Comparison of ENCODE assay signal across 2 cellular contexts in the genomic region with DNA sequence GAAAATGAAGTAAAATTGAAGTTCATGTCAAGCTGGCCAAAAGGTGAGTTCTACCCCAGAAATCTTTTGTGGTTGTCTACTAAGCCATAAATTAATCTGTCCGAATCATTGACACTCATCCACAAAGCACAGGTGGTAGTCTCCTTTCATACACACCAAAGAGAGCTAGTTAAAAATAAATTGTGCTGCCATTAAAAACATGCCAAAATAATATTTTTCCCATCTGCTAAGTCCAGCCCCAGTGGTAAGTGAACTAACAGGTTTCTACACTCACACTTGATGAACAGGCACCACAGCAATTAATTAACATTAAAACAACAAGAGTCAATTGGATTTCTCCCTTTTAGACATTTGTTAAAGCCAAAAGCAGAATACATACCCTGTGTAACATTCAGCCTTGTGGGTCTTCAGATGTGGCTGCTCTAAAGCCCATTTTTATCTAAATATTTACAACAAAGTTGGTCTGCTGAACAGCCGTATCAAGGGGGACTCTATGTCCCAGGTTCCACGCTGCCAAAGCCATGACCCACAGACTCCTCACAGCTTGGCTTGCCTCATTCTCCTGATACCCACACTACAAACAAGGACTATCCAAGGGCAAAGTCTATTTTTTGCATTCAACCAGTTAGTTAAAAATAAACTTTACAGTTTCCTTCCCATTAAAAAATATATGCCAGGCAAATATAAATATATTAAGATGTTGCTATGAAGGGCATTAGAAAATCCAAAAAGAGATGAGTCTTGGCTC.
TF ChIP-seq lines count a peak whose summit lies in the region.

No MANE protein-coding gene starts in this region.

TF ChIP-seq in liver, 16 proteins besides CTCF, POLR2A, EP300 and RAD21 (continued from another document):
- TF ChIP-seq, protein P1, sequence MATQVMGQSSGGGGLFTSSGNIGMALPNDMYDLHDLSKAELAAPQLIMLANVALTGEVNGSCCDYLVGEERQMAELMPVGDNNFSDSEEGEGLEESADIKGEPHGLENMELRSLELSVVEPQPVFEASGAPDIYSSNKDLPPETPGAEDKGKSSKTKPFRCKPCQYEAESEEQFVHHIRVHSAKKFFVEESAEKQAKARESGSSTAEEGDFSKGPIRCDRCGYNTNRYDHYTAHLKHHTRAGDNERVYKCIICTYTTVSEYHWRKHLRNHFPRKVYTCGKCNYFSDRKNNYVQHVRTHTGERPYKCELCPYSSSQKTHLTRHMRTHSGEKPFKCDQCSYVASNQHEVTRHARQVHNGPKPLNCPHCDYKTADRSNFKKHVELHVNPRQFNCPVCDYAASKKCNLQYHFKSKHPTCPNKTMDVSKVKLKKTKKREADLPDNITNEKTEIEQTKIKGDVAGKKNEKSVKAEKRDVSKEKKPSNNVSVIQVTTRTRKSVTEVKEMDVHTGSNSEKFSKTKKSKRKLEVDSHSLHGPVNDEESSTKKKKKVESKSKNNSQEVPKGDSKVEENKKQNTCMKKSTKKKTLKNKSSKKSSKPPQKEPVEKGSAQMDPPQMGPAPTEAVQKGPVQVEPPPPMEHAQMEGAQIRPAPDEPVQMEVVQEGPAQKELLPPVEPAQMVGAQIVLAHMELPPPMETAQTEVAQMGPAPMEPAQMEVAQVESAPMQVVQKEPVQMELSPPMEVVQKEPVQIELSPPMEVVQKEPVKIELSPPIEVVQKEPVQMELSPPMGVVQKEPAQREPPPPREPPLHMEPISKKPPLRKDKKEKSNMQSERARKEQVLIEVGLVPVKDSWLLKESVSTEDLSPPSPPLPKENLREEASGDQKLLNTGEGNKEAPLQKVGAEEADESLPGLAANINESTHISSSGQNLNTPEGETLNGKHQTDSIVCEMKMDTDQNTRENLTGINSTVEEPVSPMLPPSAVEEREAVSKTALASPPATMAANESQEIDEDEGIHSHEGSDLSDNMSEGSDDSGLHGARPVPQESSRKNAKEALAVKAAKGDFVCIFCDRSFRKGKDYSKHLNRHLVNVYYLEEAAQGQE (IDR thresholded peaks at IDR 0.05), result peak; percentile 70
- TF ChIP-seq FOXA1 (IDR thresholded peaks at IDR 0.05), result peak; percentile 19
- no peak for TF ChIP-seq NR2F2 (IDR thresholded peaks at IDR 0.05)
- TF ChIP-seq JUND (IDR thresholded peaks at IDR 0.05), result peak; percentile 48 to 64
- peak; percentile 81 for TF ChIP-seq TAF1 (conservative IDR thresholded peaks at IDR 0.05)
- peak in 1 of 2 donors; percentile 17 for TF ChIP-seq EGR1 (IDR thresholded peaks at IDR 0.05; ENCODE audit: low read depth in 2 of 2)
- peak; percentile 54 to 70 for TF ChIP-seq RXRA (IDR thresholded peaks at IDR 0.05)
- TF ChIP-seq YY1 (IDR thresholded peaks at IDR 0.05), result peak; percentile 82
- peak; percentile 86 for TF ChIP-seq HNF4G (IDR thresholded peaks at IDR 0.05)
- TF ChIP-seq, protein P2, sequence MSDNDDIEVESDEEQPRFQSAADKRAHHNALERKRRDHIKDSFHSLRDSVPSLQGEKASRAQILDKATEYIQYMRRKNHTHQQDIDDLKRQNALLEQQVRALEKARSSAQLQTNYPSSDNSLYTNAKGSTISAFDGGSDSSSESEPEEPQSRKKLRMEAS (IDR thresholded peaks at IDR 0.05), result peak; percentile 60
- TF ChIP-seq, protein P3, sequence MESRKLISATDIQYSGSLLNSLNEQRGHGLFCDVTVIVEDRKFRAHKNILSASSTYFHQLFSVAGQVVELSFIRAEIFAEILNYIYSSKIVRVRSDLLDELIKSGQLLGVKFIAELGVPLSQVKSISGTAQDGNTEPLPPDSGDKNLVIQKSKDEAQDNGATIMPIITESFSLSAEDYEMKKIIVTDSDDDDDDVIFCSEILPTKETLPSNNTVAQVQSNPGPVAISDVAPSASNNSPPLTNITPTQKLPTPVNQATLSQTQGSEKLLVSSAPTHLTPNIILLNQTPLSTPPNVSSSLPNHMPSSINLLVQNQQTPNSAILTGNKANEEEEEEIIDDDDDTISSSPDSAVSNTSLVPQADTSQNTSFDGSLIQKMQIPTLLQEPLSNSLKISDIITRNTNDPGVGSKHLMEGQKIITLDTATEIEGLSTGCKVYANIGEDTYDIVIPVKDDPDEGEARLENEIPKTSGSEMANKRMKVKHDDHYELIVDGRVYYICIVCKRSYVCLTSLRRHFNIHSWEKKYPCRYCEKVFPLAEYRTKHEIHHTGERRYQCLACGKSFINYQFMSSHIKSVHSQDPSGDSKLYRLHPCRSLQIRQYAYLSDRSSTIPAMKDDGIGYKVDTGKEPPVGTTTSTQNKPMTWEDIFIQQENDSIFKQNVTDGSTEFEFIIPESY (IDR thresholded peaks at IDR 0.05), result no peak
- TF ChIP-seq HNF4A (conservative IDR thresholded peaks at IDR 0.05), result peak; percentile 93 to 94
- peak; percentile 16 for TF ChIP-seq FOXA2 (IDR thresholded peaks at IDR 0.05)
- TF ChIP-seq GABPA (IDR thresholded peaks at IDR 0.05 in 1 of 2, conservative IDR thresholded peaks at IDR 0.05 in 1 of 2), result no peak
- TF ChIP-seq, protein P4, sequence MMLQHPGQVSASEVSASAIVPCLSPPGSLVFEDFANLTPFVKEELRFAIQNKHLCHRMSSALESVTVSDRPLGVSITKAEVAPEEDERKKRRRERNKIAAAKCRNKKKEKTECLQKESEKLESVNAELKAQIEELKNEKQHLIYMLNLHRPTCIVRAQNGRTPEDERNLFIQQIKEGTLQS (IDR thresholded peaks at IDR 0.05), result peak; percentile 59
TF ChIP-seq in liver: peak in this region for 13.

TF ChIP-seq in HepG2, 621 proteins besides CTCF, POLR2A, EP300 and RAD21 (continued from another document):
- TF ChIP-seq, protein P5, sequence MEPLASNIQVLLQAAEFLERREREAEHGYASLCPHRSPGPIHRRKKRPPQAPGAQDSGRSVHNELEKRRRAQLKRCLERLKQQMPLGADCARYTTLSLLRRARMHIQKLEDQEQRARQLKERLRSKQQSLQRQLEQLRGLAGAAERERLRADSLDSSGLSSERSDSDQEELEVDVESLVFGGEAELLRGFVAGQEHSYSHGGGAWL (CRISPR knock-in tag; IDR thresholded peaks at IDR 0.05), result no peak
- TF ChIP-seq, protein P6, sequence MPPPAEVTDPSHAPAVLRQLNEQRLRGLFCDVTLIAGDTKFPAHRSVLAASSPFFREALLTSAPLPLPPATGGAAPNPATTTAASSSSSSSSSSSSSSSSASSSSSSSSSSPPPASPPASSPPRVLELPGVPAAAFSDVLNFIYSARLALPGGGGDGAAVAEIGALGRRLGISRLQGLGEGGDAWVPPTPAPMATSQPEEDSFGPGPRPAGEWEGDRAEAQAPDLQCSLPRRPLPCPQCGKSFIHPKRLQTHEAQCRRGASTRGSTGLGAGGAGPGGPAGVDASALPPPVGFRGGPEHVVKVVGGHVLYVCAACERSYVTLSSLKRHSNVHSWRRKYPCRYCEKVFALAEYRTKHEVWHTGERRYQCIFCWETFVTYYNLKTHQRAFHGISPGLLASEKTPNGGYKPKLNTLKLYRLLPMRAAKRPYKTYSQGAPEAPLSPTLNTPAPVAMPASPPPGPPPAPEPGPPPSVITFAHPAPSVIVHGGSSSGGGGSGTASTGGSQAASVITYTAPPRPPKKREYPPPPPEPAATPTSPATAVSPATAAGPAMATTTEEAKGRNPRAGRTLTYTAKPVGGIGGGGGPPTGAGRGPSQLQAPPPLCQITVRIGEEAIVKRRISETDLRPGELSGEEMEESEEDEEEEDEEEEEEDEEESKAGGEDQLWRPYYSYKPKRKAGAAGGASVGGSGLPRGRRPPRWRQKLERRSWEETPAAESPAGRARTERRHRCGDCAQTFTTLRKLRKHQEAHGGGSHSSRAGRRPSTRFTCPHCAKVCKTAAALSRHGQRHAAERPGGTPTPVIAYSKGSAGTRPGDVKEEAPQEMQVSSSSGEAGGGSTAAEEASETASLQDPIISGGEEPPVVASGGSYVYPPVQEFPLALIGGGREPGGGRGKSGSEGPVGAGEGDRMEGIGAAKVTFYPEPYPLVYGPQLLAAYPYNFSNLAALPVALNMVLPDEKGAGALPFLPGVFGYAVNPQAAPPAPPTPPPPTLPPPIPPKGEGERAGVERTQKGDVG (CRISPR knock-in tag; IDR thresholded peaks at IDR 0.05; ENCODE audit: borderline replicate concordance), result no peak
- TF ChIP-seq, protein P7, sequence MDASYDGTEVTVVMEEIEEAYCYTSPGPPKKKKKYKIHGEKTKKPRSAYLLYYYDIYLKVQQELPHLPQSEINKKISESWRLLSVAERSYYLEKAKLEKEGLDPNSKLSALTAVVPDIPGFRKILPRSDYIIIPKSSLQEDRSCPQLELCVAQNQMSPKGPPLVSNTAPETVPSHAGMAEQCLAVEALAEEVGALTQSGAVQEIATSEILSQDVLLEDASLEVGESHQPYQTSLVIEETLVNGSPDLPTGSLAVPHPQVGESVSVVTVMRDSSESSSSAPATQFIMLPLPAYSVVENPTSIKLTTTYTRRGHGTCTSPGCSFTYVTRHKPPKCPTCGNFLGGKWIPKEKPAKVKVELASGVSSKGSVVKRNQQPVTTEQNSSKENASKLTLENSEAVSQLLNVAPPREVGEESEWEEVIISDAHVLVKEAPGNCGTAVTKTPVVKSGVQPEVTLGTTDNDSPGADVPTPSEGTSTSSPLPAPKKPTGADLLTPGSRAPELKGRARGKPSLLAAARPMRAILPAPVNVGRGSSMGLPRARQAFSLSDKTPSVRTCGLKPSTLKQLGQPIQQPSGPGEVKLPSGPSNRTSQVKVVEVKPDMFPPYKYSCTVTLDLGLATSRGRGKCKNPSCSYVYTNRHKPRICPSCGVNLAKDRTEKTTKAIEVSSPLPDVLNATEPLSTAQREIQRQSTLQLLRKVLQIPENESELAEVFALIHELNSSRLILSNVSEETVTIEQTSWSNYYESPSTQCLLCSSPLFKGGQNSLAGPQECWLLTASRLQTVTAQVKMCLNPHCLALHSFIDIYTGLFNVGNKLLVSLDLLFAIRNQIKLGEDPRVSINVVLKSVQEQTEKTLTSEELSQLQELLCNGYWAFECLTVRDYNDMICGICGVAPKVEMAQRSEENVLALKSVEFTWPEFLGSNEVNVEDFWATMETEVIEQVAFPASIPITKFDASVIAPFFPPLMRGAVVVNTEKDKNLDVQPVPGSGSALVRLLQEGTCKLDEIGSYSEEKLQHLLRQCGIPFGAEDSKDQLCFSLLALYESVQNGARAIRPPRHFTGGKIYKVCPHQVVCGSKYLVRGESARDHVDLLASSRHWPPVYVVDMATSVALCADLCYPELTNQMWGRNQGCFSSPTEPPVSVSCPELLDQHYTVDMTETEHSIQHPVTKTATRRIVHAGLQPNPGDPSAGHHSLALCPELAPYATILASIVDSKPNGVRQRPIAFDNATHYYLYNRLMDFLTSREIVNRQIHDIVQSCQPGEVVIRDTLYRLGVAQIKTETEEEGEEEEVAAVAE (CRISPR knock-in tag; IDR thresholded peaks at IDR 0.05; ENCODE audit: borderline replicate concordance), result no peak
- TF ChIP-seq HMGA1 (CRISPR knock-in tag; conservative IDR thresholded peaks at IDR 0.05) (no peak), HOXA5 (CRISPR knock-in tag; IDR thresholded peaks at IDR 0.05) (no peak), TBL1XR1 (IDR thresholded peaks at IDR 0.05; ENCODE audit: borderline replicate concordance, low read length, partially characterized antibody) (no peak), ZSCAN29 (CRISPR knock-in tag; conservative IDR thresholded peaks at IDR 0.05) (no peak), HNRNPL (IDR thresholded peaks at IDR 0.05; ENCODE audit: low read depth, low read length) (no peak), SCMH1 (CRISPR knock-in tag; IDR thresholded peaks at IDR 0.05; ENCODE audit: borderline replicate concordance) (no peak), SMC3 (IDR thresholded peaks at IDR 0.05; ENCODE audit: low read length) (no peak), ZNF230 (CRISPR knock-in tag; IDR thresholded peaks at IDR 0.05) (no peak)
- TF ChIP-seq, protein P8, sequence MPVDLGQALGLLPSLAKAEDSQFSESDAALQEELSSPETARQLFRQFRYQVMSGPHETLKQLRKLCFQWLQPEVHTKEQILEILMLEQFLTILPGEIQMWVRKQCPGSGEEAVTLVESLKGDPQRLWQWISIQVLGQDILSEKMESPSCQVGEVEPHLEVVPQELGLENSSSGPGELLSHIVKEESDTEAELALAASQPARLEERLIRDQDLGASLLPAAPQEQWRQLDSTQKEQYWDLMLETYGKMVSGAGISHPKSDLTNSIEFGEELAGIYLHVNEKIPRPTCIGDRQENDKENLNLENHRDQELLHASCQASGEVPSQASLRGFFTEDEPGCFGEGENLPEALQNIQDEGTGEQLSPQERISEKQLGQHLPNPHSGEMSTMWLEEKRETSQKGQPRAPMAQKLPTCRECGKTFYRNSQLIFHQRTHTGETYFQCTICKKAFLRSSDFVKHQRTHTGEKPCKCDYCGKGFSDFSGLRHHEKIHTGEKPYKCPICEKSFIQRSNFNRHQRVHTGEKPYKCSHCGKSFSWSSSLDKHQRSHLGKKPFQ (CRISPR knock-in tag; IDR thresholded peaks at IDR 0.05; ENCODE audit: insufficient replicate concordance), result no peak
- TF ChIP-seq, protein P9, sequence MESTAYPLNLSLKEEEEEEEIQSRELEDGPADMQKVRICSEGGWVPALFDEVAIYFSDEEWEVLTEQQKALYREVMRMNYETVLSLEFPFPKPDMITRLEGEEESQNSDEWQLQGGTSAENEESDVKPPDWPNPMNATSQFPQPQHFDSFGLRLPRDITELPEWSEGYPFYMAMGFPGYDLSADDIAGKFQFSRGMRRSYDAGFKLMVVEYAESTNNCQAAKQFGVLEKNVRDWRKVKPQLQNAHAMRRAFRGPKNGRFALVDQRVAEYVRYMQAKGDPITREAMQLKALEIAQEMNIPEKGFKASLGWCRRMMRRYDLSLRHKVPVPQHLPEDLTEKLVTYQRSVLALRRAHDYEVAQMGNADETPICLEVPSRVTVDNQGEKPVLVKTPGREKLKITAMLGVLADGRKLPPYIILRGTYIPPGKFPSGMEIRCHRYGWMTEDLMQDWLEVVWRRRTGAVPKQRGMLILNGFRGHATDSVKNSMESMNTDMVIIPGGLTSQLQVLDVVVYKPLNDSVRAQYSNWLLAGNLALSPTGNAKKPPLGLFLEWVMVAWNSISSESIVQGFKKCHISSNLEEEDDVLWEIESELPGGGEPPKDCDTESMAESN (CRISPR knock-in tag; conservative IDR thresholded peaks at IDR 0.05), result no peak
- TF ChIP-seq, protein P10, sequence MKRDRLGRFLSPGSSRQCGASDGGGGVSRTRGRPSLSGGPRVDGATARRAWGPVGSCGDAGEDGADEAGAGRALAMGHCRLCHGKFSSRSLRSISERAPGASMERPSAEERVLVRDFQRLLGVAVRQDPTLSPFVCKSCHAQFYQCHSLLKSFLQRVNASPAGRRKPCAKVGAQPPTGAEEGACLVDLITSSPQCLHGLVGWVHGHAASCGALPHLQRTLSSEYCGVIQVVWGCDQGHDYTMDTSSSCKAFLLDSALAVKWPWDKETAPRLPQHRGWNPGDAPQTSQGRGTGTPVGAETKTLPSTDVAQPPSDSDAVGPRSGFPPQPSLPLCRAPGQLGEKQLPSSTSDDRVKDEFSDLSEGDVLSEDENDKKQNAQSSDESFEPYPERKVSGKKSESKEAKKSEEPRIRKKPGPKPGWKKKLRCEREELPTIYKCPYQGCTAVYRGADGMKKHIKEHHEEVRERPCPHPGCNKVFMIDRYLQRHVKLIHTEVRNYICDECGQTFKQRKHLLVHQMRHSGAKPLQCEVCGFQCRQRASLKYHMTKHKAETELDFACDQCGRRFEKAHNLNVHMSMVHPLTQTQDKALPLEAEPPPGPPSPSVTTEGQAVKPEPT (CRISPR knock-in tag; IDR thresholded peaks at IDR 0.05; ENCODE audit: low read depth), result no peak
